Comparison of ENCODE assay signal across 9 cellular contexts in the genomic region with DNA sequence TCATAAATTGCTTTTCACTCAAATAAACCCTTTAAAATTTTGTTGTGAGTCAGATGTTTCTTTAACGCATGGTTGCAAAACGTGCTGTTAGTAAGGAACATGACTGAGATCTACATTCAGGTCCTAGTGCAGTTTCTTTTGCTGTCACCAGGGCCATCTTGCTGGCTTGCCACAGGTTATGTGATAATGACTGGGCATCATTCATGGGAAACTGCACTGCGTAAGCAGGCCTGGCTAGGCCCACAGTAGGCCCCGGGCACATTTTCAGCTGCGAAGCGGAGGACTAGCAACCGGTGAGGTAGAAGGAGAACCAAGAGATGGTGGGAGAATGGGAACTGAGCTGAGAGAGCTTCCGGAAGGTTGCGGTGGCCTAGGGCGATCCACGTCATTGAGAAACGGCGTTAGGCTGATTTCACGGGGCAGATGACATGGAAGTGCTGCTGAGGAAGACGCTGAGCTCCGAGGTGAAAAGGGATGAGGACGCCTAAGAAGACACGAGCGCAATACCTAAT. TPM values are rescaled to one million over a fixed set of nuclear protein-coding genes. Genes with fewer than 3 reads are reported as not detected.
DNase-seq lines count a peak whose midpoint lies in the region; ATAC-seq and TF ChIP-seq lines count a peak whose summit lies in the region.
"Had no signal": no experiment of that assay in that cellular context is flagged by ENCODE, and none has a peak within 500 bp of the region (broad histone marks: within the 10 kb centered on the region; RNA-seq: fewer than 3 reads in every experiment).

No MANE protein-coding gene starts in this region.

- peaks cover 74% of the 10 kb centered on the region for H3K4me1 Mint-ChIP-seq in CD14-positive monocyte
- H3K4me1 Mint-ChIP-seq in T-helper 2 cell treated with Interferon-gamma antibody and Interleukin-4, amounts not matched to agents 5 μg/mL and 100 μg/mL, for 36 hours (ENCODE audit: low read depth): peaks cover 62% of the 10 kb centered on the region

- peak overlapping the region; percentile 46 for H3K27ac ChIP-seq in layer of hippocampus (ENCODE audit: low read depth, low read length)
- H3K27ac ChIP-seq in caudate nucleus (ENCODE audit: low read depth, low read length): no peak overlapping the region

- peak; percentile 43 for TF ChIP-seq POLR2A in GM18951 (IDR thresholded peaks at IDR 0.05; ENCODE audit: extremely low read depth, insufficient read depth, insufficient read length)

- H3K27me3 ChIP-seq in layer of hippocampus (ENCODE audit: control insufficient read depth, insufficient read depth, low read length): peaks cover 19% of the 10 kb centered on the region

- peak overlapping the region; percentile 80 to 82 for H3K4me3 Mint-ChIP-seq in CD14-positive monocyte
- H3K4me3 Mint-ChIP-seq in T-helper 2 cell treated with Interferon-gamma antibody and Interleukin-4, amounts not matched to agents 5 μg/mL and 100 μg/mL, for 36 hours: peak overlapping the region; percentile 20

- peaks cover 7 to 9% of the 10 kb centered on the region in 2 donors for H3K36me3 Mint-ChIP-seq in CD14-positive monocyte
- H3K36me3 Mint-ChIP-seq in T-helper 2 cell treated with Interferon-gamma antibody and Interleukin-4, amounts not matched to agents 5 μg/mL and 100 μg/mL, for 36 hours (ENCODE audit: low read depth): peaks cover 6% of the 10 kb centered on the region

- ATAC-seq in HG02798 (IDR thresholded peaks at IDR 0.05; ENCODE audit: poor library complexity, unreplicated experiment) (no peak), GM19035 (IDR thresholded peaks at IDR 0.05; ENCODE audit: unreplicated experiment) (no peak)

- H3K27ac Mint-ChIP-seq in CD14-positive monocyte: peak overlapping the region; percentile 97 to 100 (median 99)
- peak overlapping the region; percentile 68 for H3K27ac Mint-ChIP-seq in T-helper 2 cell treated with Interferon-gamma antibody and Interleukin-4, amounts not matched to agents 5 μg/mL and 100 μg/mL, for 36 hours

- in situ Hi-C loops in GM18951 (cut with MboI; ENCODE audit: low sequenced_read_pairs, unreplicated experiment): no loop called here

- TF ChIP-seq CTCF in CD14-positive monocyte (IDR thresholded peaks at IDR 0.05): peak; percentile 23

- DNase-seq in CD14-positive monocyte (ENCODE audit: low spot score) (peak; percentile 93), amniotic stem cell (lab: John Stamatoyannopoulos, UW) (no peak), caudate nucleus (lab: John Stamatoyannopoulos, UW) (no peak)
- no peak for DNase-seq in T-helper 2 cell treated with Interferon-gamma antibody and Interleukin-4, amounts not matched to agents 5 μg/mL and 100 μg/mL, for 36 hours (ENCODE audit: low spot score)

- intact Hi-C loops in CD14-positive monocyte (cut with micrococcal nuclease): loop anchor here (1.0 kb wide), 2 partner anchors 12 to 13 kb away; a partner anchor contains a TSS

- H3K27me3 Mint-ChIP-seq in CD14-positive monocyte (ENCODE audit: low read depth in 3 of 3): peaks cover 0 to 10% (median 3%) of the 10 kb centered on the region in 3 donors
- no peaks in the 10 kb centered on the region for H3K27me3 Mint-ChIP-seq in T-helper 2 cell treated with Interferon-gamma antibody and Interleukin-4, amounts not matched to agents 5 μg/mL and 100 μg/mL, for 36 hours (ENCODE audit: low read depth)

- peaks cover 0 to 2% (median 0%) of the 10 kb centered on the region in 7 donors for H3K9me3 Mint-ChIP-seq in CD14-positive monocyte
- no peaks in the 10 kb centered on the region for H3K9me3 Mint-ChIP-seq in T-helper 2 cell treated with Interferon-gamma antibody and Interleukin-4, amounts not matched to agents 5 μg/mL and 100 μg/mL, for 36 hours

RNA-seq across cellular contexts. Expression of a gene that starts 3.2 kb away (rescaled TPM):
- 1 to 10 TPM in 1 of 2 donors, under 1 TPM in 1; 0.88 to 4.3 TPM for polyA plus RNA-seq in CD14-positive monocyte

RNA-seq across cellular contexts. Expression of a gene that starts 12.7 kb away (rescaled TPM):
- 100 to 1,000 TPM; 787 to 955 TPM for polyA plus RNA-seq in CD14-positive monocyte

RNA-seq across cellular contexts. Expression of a gene that starts 17.1 kb away (rescaled TPM):
- 10 to 100 TPM; 39.5 to 69.6 TPM for polyA plus RNA-seq in CD14-positive monocyte

RNA-seq across cellular contexts. Expression of a gene that starts 20.2 kb away (rescaled TPM):
- 1 to 10 TPM in 1 of 2 donors, not detected in 1; 1.9 TPM for polyA plus RNA-seq in CD14-positive monocyte
- polyA plus RNA-seq: urinary bladder had no signal

RNA-seq across cellular contexts. Expression of a gene that starts 34.4 kb away (rescaled TPM):
- 10 to 100 TPM; 12.5 to 18.1 TPM for polyA plus RNA-seq in CD14-positive monocyte
